10 cellular contexts compared by ENCODE assay signal in the genomic region with DNA sequence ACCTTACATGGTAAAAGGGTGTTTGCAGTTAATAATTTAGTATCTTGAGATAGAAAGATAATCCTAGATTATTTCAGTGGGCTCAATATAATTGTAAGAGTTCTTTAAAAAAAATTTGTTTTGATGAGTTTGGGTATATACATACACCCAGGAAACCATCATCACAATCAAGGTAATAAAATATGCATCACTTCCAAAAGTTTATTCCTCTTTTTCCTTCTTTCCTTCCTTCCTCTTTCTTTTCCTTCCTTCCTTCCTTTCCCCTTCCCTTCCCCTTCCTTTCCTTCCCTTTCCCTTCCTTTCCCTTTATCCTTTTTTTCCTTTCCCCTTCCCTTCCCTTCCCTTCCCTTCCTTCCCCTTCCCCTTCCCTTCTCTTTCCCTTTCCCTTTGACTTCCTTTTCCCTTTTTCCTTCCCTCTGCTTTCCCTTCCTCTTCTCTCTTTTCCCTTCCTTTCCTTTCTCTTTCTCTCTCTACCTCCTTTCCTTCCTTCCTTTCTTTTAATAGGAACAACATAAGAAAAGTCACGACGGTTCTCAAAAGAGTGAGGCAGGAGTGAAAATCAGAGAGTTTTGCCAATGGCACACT.
"Had no signal": no experiment of that assay in that cellular context is flagged by ENCODE, and none has a peak within 500 bp of the region (broad histone marks: within the 10 kb centered on the region; RNA-seq: fewer than 3 reads in every experiment).

No MANE protein-coding gene starts in this region.

- H3K4me3 ChIP-seq: GM23248 had no signal

- FAIRE-seq: H1, H54 had no signal

- H3K4me2 ChIP-seq: KMS-11 had no signal

- H2AFZ ChIP-seq: GM23248 had no signal

- H3K9ac ChIP-seq: GM23248, KMS-11 had no signal

- H3K27ac ChIP-seq: GM23248, HL-60, KMS-11 had no signal

- DNase-seq: GM23248, H9, HCEC 1CT, HFFc6, IMR-90, KBM-7 had no signal
